23 cellular contexts compared by ENCODE assay signal in genomic region chr10:46536171-46536570, GRCh38. TPM values are rescaled to one million over a fixed set of nuclear protein-coding genes. Genes with fewer than 3 reads are reported as not detected.
DNase-seq lines count a peak whose midpoint lies in the region; ATAC-seq, FAIRE-seq and TF ChIP-seq lines count a peak whose summit lies in the region.
"Had no signal": no experiment of that assay in that cellular context is flagged by ENCODE, and none has a peak within 500 bp of the region (broad histone marks: within the 10 kb centered on the region; RNA-seq: fewer than 3 reads in every experiment).

No MANE protein-coding gene starts in this region.

- no TSS peak for BruUV-seq in HepG2 (replicated peaks; lab: Mats Ljungman, UMichigan)

- in situ Hi-C loops in HepG2 (cut with HindIII; ENCODE audit: extremely low pct_ligation_motif_present, low pct_unique_long_range_greater_than_20kb) (no loop called here), gastrocnemius medialis (cut with MboI; ENCODE audit: low sequenced_read_pairs in 4 of 4) (no loop called here)

- H3K4me3 ChIP-seq in right lobe of liver (no peak overlapping the region), HepG2 (replicated peaks in 1 of 3; ENCODE audit: insufficient read depth in 1 of 3, low read depth in 2 of 3, low read length in 3 of 3) (no peak overlapping the region), gastrocnemius medialis (no peak overlapping the region)
- H3K4me3 ChIP-seq: K562, PC-9 had no signal

- no peak for TF ChIP-seq EP300 in HepG2 (IDR thresholded peaks at IDR 0.05; ENCODE audit: low read depth in 2 of 2, low read length in 2 of 2)
- TF ChIP-seq EP300 in HepG2 (CRISPR knock-in tag; IDR thresholded peaks at IDR 0.05; ENCODE audit: borderline replicate concordance) = no peak

- no peak for TF ChIP-seq RAD21 in HepG2 (CRISPR knock-in tag; IDR thresholded peaks at IDR 0.05)

- 79% methylated on average over 6 of the region's 6 CpGs for WGBS in right lobe of liver (ENCODE audit: insufficient coverage, low coverage, low lambda C conversion rate, missing lambda C conversion rate)
- WGBS in HepG2 (ENCODE audit: low lambda C conversion rate) = 61% methylated on average over 6 of the region's 6 CpGs

- TF ChIP-seq CTCF in right lobe of liver (IDR thresholded peaks at IDR 0.05) (no peak), HepG2 (CRISPR knock-in tag; IDR thresholded peaks at IDR 0.05) (no peak), glutamatergic neuron (IDR thresholded peaks at IDR 0.05; ENCODE audit: partially characterized antibody, unreplicated experiment) (no peak), gastrocnemius medialis (IDR thresholded peaks at IDR 0.05 in 4 of 5, conservative IDR thresholded peaks at IDR 0.05 in 1 of 5) (no peak)

- POLR2A ChIA-PET in HepG2 (lab: Yijun Ruan, JAX) = no interaction called here

- peak in 2 of 3 donors; percentile 11 to 37 for DNase-seq in right lobe of liver
- no peak for DNase-seq in HepG2 (ENCODE audit: low spot score)
- peak; percentile 15 for DNase-seq in glutamatergic neuron
- peak; percentile 49 for DNase-seq in sciatic nerve (ENCODE audit: low spot score)
- no peak for DNase-seq in NCI-H1092 (lab: John Stamatoyannopoulos, UW)
- DNase-seq in gastrocnemius medialis = no peak
- no peak for DNase-seq in NCI-H748 treated with DMSO at 0.1 percent for 48 hours (lab: John Stamatoyannopoulos, UW)
- DNase-seq: DMS79 treated with DMSO at 0.1 percent for 48 hours, HCEC 1CT, MV-4-11, NCI-H1417 treated with DMSO at 0.1 percent for 48 hours, NCI-H1930, NCI-H2171, NCI-H446 treated with DMSO at 0.1 percent for 48 hours, NCI-H774, PC-9, SHP77, SK-N-SH had no signal

- CTCF ChIA-PET in HepG2 (lab: Yijun Ruan, JAX; ENCODE audit: low intra/inter-chr PET ratio, low total read pairs) = no interaction called here

- TF ChIP-seq POLR2A in right lobe of liver (IDR thresholded peaks at IDR 0.05) (no peak), HepG2 (IDR thresholded peaks at IDR 0.05; ENCODE audit: insufficient read depth in 1 of 2, low read depth in 2 of 2, low read length in 2 of 2) (no peak), gastrocnemius medialis (IDR thresholded peaks at IDR 0.05) (no peak)

- no peak overlapping the region for H3K4me2 ChIP-seq in HepG2 (ENCODE audit: low read depth, low read length)
- H3K4me2 ChIP-seq: PC-9, SK-N-SH had no signal

- H3K36me3 ChIP-seq in right lobe of liver (no peaks in the 10 kb centered on the region), HepG2 (replicated peaks in 1 of 2; ENCODE audit: control insufficient read depth in 1 of 2, insufficient read depth in 2 of 2, low read length in 2 of 2) (no peaks in the 10 kb centered on the region), gastrocnemius medialis (no peaks in the 10 kb centered on the region)

- H3K4me1 Mint-ChIP-seq in glutamatergic neuron (ENCODE audit: low read depth, unreplicated experiment) = no peaks in the 10 kb centered on the region

- no peaks in the 10 kb centered on the region for H3K79me2 ChIP-seq in HepG2 (ENCODE audit: insufficient read depth, low read length)

- H3K9me3 ChIP-seq in right lobe of liver = no peaks in the 10 kb centered on the region
- H3K9me3 ChIP-seq in HepG2 (ENCODE audit: low read length) = no peaks in the 10 kb centered on the region
- no peaks in the 10 kb centered on the region for H3K9me3 ChIP-seq in gastrocnemius medialis
- H3K9me3 ChIP-seq: SK-N-SH had no signal

- H4K20me1 ChIP-seq in HepG2 (ENCODE audit: insufficient read depth, low read length) = no peaks in the 10 kb centered on the region

- ATAC-seq in right lobe of liver (no peak), HepG2 (no peak), sciatic nerve (no peak), gastrocnemius medialis (no peak)

- intact Hi-C loops in right lobe of liver (cut with DNase I) (no loop called here), HepG2 (cut with micrococcal nuclease; ENCODE audit: unreplicated experiment) (no loop called here), sciatic nerve (cut with DNase I) (no loop called here), gastrocnemius medialis (cut with DNase I; ENCODE audit: low total_unique reads) (no loop called here)

- H3K27me3 Mint-ChIP-seq in glutamatergic neuron (ENCODE audit: unreplicated experiment) = peaks cover 9% of the 10 kb centered on the region

- H3K4me3 Mint-ChIP-seq in glutamatergic neuron (ENCODE audit: unreplicated experiment) = no peak overlapping the region
- H3K4me3 Mint-ChIP-seq: CD4-positive, alpha-beta memory T cell had no signal

- H2AFZ ChIP-seq in HepG2 (ENCODE audit: low read length) = no peak overlapping the region
- H2AFZ ChIP-seq: PC-9 had no signal

- no peaks in the 10 kb centered on the region for H3K27me3 ChIP-seq in right lobe of liver
- peaks cover 0 to 9% of the 10 kb centered on the region in 2 experiments; a peak in 2 of 5 replicates for H3K27me3 ChIP-seq in HepG2 (ENCODE audit: control insufficient read depth in 1 of 2, insufficient read depth in 2 of 2, low read length in 2 of 2)
- peaks cover 18 to 29% (median 23%) of the 10 kb centered on the region in 3 donors for H3K27me3 ChIP-seq in gastrocnemius medialis

- no peaks in the 10 kb centered on the region for H3K36me3 Mint-ChIP-seq in glutamatergic neuron (ENCODE audit: unreplicated experiment)
- H3K36me3 Mint-ChIP-seq: CD4-positive, alpha-beta memory T cell had no signal

- peaks cover 3% of the 10 kb centered on the region for H3K9me3 Mint-ChIP-seq in glutamatergic neuron (ENCODE audit: unreplicated experiment)

- H3K4me1 ChIP-seq in right lobe of liver (no peaks in the 10 kb centered on the region), HepG2 (ENCODE audit: insufficient read depth, low read length) (peaks cover 15% of the 10 kb centered on the region), gastrocnemius medialis (no peaks in the 10 kb centered on the region)

- no peak for FAIRE-seq in HepG2 (lab: Jason Lieb, UNC)
- FAIRE-seq: K562 had no signal

- H3K27ac Mint-ChIP-seq in glutamatergic neuron (ENCODE audit: unreplicated experiment) = no peak overlapping the region
- H3K27ac Mint-ChIP-seq: CD4-positive, alpha-beta memory T cell had no signal

- H3K27ac ChIP-seq in right lobe of liver (no peak overlapping the region), HepG2 (ENCODE audit: extremely low read length, insufficient read depth, low read length) (no peak overlapping the region), gastrocnemius medialis (no peak overlapping the region)
- H3K27ac ChIP-seq: HL-60, PC-9 had no signal

- H3K9ac ChIP-seq in HepG2 (ENCODE audit: insufficient read depth, low read depth, low read length) = no peak overlapping the region
- H3K9ac ChIP-seq: SK-N-SH had no signal

RNA-seq across cellular contexts. Expression of gene GPRIN2, which starts 20.3 kb away (rescaled TPM):
- total RNA-seq in right lobe of liver = under 1 TPM; 0.19 to 0.84 (median 0.32) TPM
- total RNA-seq in HepG2 (2016; rRNA removed; fragmentation: Illumina TruSeq; extraction: Trizol) = not detected in 2 replicates
- not detected in 2 replicates for total RNA-seq in HepG2 (2016; cell fraction: cytosol; rRNA removed; fragmentation: Illumina TruSeq; extraction: Trizol; ENCODE audit: low read depth)
- not detected in 2 replicates for total RNA-seq in HepG2 (2016; cell fraction: insoluble cytoplasmic fraction; rRNA removed; fragmentation: Illumina TruSeq; extraction: Trizol)
- not detected in 2 replicates for total RNA-seq in HepG2 (2016; cell fraction: membrane; rRNA removed; fragmentation: Illumina TruSeq; extraction: Trizol)
- total RNA-seq in HepG2 (2016; cell fraction: nucleus; rRNA removed; fragmentation: Illumina TruSeq; extraction: Trizol) = not detected in 2 replicates
- polyA plus RNA-seq in HepG2 (2011; rRNA removed) = not detected in 2 replicates
- not detected in 2 replicates for polyA plus RNA-seq in HepG2 (2011; cell fraction: cytosol; rRNA removed)
- polyA plus RNA-seq in HepG2 (2011; cell fraction: nucleus; rRNA removed) = not detected in 2 replicates
- polyA plus RNA-seq in HepG2 (2012) = not detected in 2 replicates
- polyA plus RNA-seq in HepG2 (2016; cell fraction: cytosol; fragmentation: Illumina TruSeq; extraction: Trizol; ENCODE audit: low read depth) = not detected in 2 replicates
- polyA plus RNA-seq in HepG2 (2016; cell fraction: insoluble cytoplasmic fraction; fragmentation: Illumina TruSeq; extraction: Trizol; ENCODE audit: low read depth) = not detected in 2 replicates
- not detected in 2 replicates for polyA plus RNA-seq in HepG2 (2016; cell fraction: membrane; fragmentation: Illumina TruSeq; extraction: Trizol; ENCODE audit: low read depth)
- not detected in 2 replicates for polyA plus RNA-seq in HepG2 (2016; cell fraction: nucleus; fragmentation: Illumina TruSeq; extraction: Trizol; ENCODE audit: insufficient read depth, low read depth)
- polyA minus RNA-seq in HepG2 (2011; rRNA and poly(A)+ RNA removed; ENCODE audit: low replicate concordance) = not detected in 2 replicates
- not detected in 2 replicates for polyA minus RNA-seq in HepG2 (2011; cell fraction: cytosol; rRNA and poly(A)+ RNA removed)
- polyA minus RNA-seq in HepG2 (2011; cell fraction: nucleus; rRNA and poly(A)+ RNA removed) = not detected in 2 replicates
- 3.0 TPM for total RNA-seq in glutamatergic neuron (ENCODE audit: unreplicated experiment)
- total RNA-seq in sciatic nerve = 2.0 TPM
- not detected for total RNA-seq in gastrocnemius medialis
- total RNA-seq: CD4-positive, alpha-beta memory T cell; G401; K562 had no signal
- polyA plus RNA-seq: AG04450; CD4-positive, alpha-beta memory T cell; K562 had no signal

RNA-seq across cellular contexts. Expression of gene SYT15, which starts 42.8 kb away (rescaled TPM):
- total RNA-seq in right lobe of liver = 1 to 10 TPM in 2 of 6 experiments, under 1 TPM in 4; 0.43 to 1.3 (median 0.82) TPM
- 0.24 and 0.38 TPM in 2 replicates for total RNA-seq in HepG2 (2016; rRNA removed; fragmentation: Illumina TruSeq; extraction: Trizol)
- total RNA-seq in HepG2 (2016; cell fraction: cytosol; rRNA removed; fragmentation: Illumina TruSeq; extraction: Trizol; ENCODE audit: low read depth) = 0.40 TPM in 1 of 2 replicates, not detected in the other
- 0.19 and 0.34 TPM in 2 replicates for total RNA-seq in HepG2 (2016; cell fraction: insoluble cytoplasmic fraction; rRNA removed; fragmentation: Illumina TruSeq; extraction: Trizol)
- 0.24 and 0.37 TPM in 2 replicates for total RNA-seq in HepG2 (2016; cell fraction: membrane; rRNA removed; fragmentation: Illumina TruSeq; extraction: Trizol)
- total RNA-seq in HepG2 (2016; cell fraction: nucleus; rRNA removed; fragmentation: Illumina TruSeq; extraction: Trizol) = 0.43 and 0.47 TPM in 2 replicates
- polyA plus RNA-seq in HepG2 (2011; rRNA removed) = 0.24 and 0.29 TPM in 2 replicates
- polyA plus RNA-seq in HepG2 (2011; cell fraction: cytosol; rRNA removed) = 0.13 and 0.15 TPM in 2 replicates
- 0.51 and 0.57 TPM in 2 replicates for polyA plus RNA-seq in HepG2 (2011; cell fraction: nucleus; rRNA removed)
- 3.1 and 5.1 TPM in 2 replicates for polyA plus RNA-seq in HepG2 (2012)
- polyA plus RNA-seq in HepG2 (2016; cell fraction: cytosol; fragmentation: Illumina TruSeq; extraction: Trizol; ENCODE audit: low read depth) = 0.25 TPM in 1 of 2 replicates, not detected in the other
- 0.30 and 0.46 TPM in 2 replicates for polyA plus RNA-seq in HepG2 (2016; cell fraction: insoluble cytoplasmic fraction; fragmentation: Illumina TruSeq; extraction: Trizol; ENCODE audit: low read depth)
- polyA plus RNA-seq in HepG2 (2016; cell fraction: membrane; fragmentation: Illumina TruSeq; extraction: Trizol; ENCODE audit: low read depth) = 0.15 and 0.24 TPM in 2 replicates
- polyA plus RNA-seq in HepG2 (2016; cell fraction: nucleus; fragmentation: Illumina TruSeq; extraction: Trizol; ENCODE audit: insufficient read depth, low read depth) = 0.45 and 1.1 TPM in 2 replicates
- 0.70 and 0.86 TPM in 2 replicates for polyA minus RNA-seq in HepG2 (2011; rRNA and poly(A)+ RNA removed; ENCODE audit: low replicate concordance)
- polyA minus RNA-seq in HepG2 (2011; cell fraction: cytosol; rRNA and poly(A)+ RNA removed) = not detected in 2 replicates
- 1.9 and 2.8 TPM in 2 replicates for polyA minus RNA-seq in HepG2 (2011; cell fraction: nucleus; rRNA and poly(A)+ RNA removed)
- 2.5 TPM for total RNA-seq in glutamatergic neuron (ENCODE audit: unreplicated experiment)
- 17.1 TPM for total RNA-seq in sciatic nerve
- total RNA-seq in gastrocnemius medialis = 1 to 10 TPM in 1 of 4 donors, under 1 TPM in 3; 0.36 to 1.0 (median 0.69) TPM
- total RNA-seq: G401 had no signal

Comparison
In these comparisons a context has a peak if more than half of its experiments do, and no peak if none do; other contexts are left out.
1. DNase-seq: peak in right lobe of liver (2 of 3), glutamatergic neuron (single experiment) and sciatic nerve (single experiment); none in HepG2 (single experiment), NCI-H1092 (single experiment), gastrocnemius medialis (0 of 2) and NCI-H748 treated with DMSO at 0.1 percent for 48 hours (single experiment).